ENCODE assay signal across 32 cellular contexts in the genomic region with DNA sequence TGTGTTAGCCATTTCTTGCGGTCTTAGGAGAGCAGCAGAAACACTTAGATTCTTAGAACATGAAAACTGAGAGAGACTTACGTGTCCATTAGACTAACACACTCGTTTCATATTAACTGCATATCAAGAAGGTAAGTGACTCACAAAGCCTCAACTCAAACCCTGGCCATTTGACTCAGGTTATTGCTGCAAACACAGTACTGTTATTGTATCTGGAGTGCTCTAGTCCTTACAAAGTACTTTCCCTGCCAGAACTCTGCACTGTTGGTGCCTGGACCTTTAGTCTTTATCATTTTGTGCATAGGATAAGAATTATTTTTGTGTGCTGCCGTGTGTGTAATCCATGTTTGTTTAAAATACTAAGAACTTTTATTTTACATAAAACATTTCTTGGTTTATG.
"Had no signal": no experiment of that assay in that cellular context is flagged by ENCODE, and none has a peak within 500 bp of the region (broad histone marks: within the 10 kb centered on the region; RNA-seq: fewer than 3 reads in every experiment).

No MANE protein-coding gene starts in this region.

- DNase-seq: Kasumi-1, MG63, NCI-H1092, NCI-H1105, NCI-H1417 treated with DMSO at 0.1 percent for 48 hours, NCI-H146, NCI-H1694, NCI-H187, NCI-H1930, NCI-H2029 treated with DMSO at 0.1 percent for 48 hours, NCI-H2081 treated with DMSO at 0.1 percent for 48 hours, NCI-H2107, NCI-H2171, NCI-H226, NCI-H446 treated with DMSO at 0.1 percent for 48 hours, NCI-H510A, NCI-H524, NCI-H526, NCI-H69, NCI-H748 treated with DMSO at 0.1 percent for 48 hours, NCI-H82, PC-9, SHP77, SIG-M5, SJCRH30, SK-N-SH, SW 1271, T-helper 1 cell had no signal

- H3K4me2 ChIP-seq: PC-9, SK-N-SH had no signal

- FAIRE-seq: RCC 7860 had no signal

- H3K27me3 ChIP-seq: MG63, SJCRH30 had no signal

- H3K9ac ChIP-seq: SK-N-SH had no signal

- H2AFZ ChIP-seq: PC-9 had no signal

- H3K4me3 ChIP-seq: MG63, PC-9, SJCRH30 had no signal

- H3K9me3 ChIP-seq: SJCRH30, SK-N-SH had no signal

- ATAC-seq: Panc1, Right ventricle myocardium inferior had no signal

- H3K27ac ChIP-seq: PC-9, RWPE1, SJCRH30 had no signal

- H3K36me3 ChIP-seq: MG63, SJCRH30 had no signal

- H3K4me1 ChIP-seq: SJCRH30 had no signal
